ENCODE assay signal across 14 cellular contexts in the genomic region with DNA sequence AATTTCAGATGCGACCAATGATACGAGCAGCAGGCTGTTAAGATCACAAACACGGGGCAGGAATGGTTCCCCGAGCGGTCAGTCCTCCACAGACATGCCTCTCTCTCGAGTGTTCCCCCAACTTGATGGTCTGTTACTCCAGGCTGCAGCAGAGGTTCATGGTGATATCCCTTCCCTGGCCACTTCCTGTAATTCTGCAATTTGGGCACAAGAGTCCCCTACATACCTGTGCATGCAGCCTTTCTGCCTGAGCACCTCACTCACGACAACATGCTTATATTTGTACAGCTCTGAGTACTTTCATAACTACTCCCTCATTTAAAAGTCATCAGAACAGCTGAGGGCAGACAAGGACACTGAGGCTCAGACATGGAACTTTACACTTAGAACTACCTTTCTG.
DNase-seq lines count a peak whose midpoint lies in the region; ATAC-seq and TF ChIP-seq lines count a peak whose summit lies in the region.
"Had no signal": no experiment of that assay in that cellular context is flagged by ENCODE, and none has a peak within 500 bp of the region (broad histone marks: within the 10 kb centered on the region; RNA-seq: fewer than 3 reads in every experiment).

No MANE protein-coding gene starts in this region.

- H3K23ac ChIP-seq in mesendoderm (ENCODE audit: low read length): no peak overlapping the region

- no peak overlapping the region for H3K9ac ChIP-seq in mesendoderm (ENCODE audit: low read length)

- no peaks in the 10 kb centered on the region for H3K9me3 Mint-ChIP-seq in WTC11
- H3K9me3 Mint-ChIP-seq: activated naive CD8-positive, alpha-beta T cell treated with anti-CD3 and anti-CD28 coated beads, Interleukin-2, amount 50 U/mL, for 24 hours had no signal

- H3K27me3 Mint-ChIP-seq in WTC11 (ENCODE audit: low read depth): peaks cover 25% of the 10 kb centered on the region
- H3K27me3 Mint-ChIP-seq: activated naive CD8-positive, alpha-beta T cell treated with anti-CD3 and anti-CD28 coated beads, Interleukin-2, amount 50 U/mL, for 24 hours; CD4-positive, CD25-positive, alpha-beta regulatory T cell; memory B cell had no signal

- CTCF ChIA-PET in WTC11 (lab: Charles Lee): no interaction called here

- no peak overlapping the region for H4K8ac ChIP-seq in mesendoderm (ENCODE audit: low read depth, low read length)

- ATAC-seq in GM18502 (IDR thresholded peaks at IDR 0.05; ENCODE audit: poor library complexity, unreplicated experiment) (peak; percentile 88), HG02938 (IDR thresholded peaks at IDR 0.05; ENCODE audit: unreplicated experiment) (peak; percentile 78), WTC11 (peak; percentile 46; the same call in 1 of the 2 replicates)
- ATAC-seq: activated naive CD8-positive, alpha-beta T cell treated with anti-CD3 and anti-CD28 coated beads, Interleukin-2, amount 50 U/mL, for 24 hours had no signal

- H3K27me3 ChIP-seq in mesendoderm (ENCODE audit: insufficient read depth, low read length, poor library complexity): no peaks in the 10 kb centered on the region

- H3K27ac ChIP-seq in mesendoderm (ENCODE audit: low read depth, low read length): no peak overlapping the region
- H3K27ac ChIP-seq: SK-N-MC, skin epidermis had no signal

- WGBS in mesendoderm (ENCODE audit: extremely low coverage, insufficient coverage, low lambda C conversion rate): no CpG with 5 or more reads among the region's 7 CpGs

- H2BK15ac ChIP-seq in mesendoderm (replicated peaks; ENCODE audit: low read depth): no peak overlapping the region

- no peak overlapping the region for H2BK5ac ChIP-seq in mesendoderm (ENCODE audit: low read length)

- peaks cover 6% of the 10 kb centered on the region for H3K4me1 Mint-ChIP-seq in WTC11
- H3K4me1 Mint-ChIP-seq: activated naive CD8-positive, alpha-beta T cell treated with anti-CD3 and anti-CD28 coated beads, Interleukin-2, amount 50 U/mL, for 24 hours; CD4-positive, CD25-positive, alpha-beta regulatory T cell; memory B cell had no signal

- H3K18ac ChIP-seq in mesendoderm (ENCODE audit: low read length): no peak overlapping the region

- no peak overlapping the region for H2AK5ac ChIP-seq in mesendoderm (ENCODE audit: low read length)

- no peaks in the 10 kb centered on the region for H3K36me3 Mint-ChIP-seq in WTC11
- H3K36me3 Mint-ChIP-seq: CD4-positive, CD25-positive, alpha-beta regulatory T cell; memory B cell had no signal

- H3K27ac Mint-ChIP-seq in WTC11: no peak overlapping the region
- H3K27ac Mint-ChIP-seq: activated naive CD8-positive, alpha-beta T cell treated with anti-CD3 and anti-CD28 coated beads, Interleukin-2, amount 50 U/mL, for 24 hours; CD4-positive, CD25-positive, alpha-beta regulatory T cell; memory B cell had no signal

- H3K4ac ChIP-seq in mesendoderm (ENCODE audit: low read depth, low read length): no peak overlapping the region

- no peak overlapping the region for H3K4me3 Mint-ChIP-seq in WTC11
- H3K4me3 Mint-ChIP-seq: activated naive CD8-positive, alpha-beta T cell treated with anti-CD3 and anti-CD28 coated beads, Interleukin-2, amount 50 U/mL, for 24 hours; CD4-positive, CD25-positive, alpha-beta regulatory T cell; memory B cell had no signal

- TF ChIP-seq CTCF in WTC11 (IDR thresholded peaks at IDR 0.05): no peak

- no peak overlapping the region for H3K4me3 ChIP-seq in mesendoderm (ENCODE audit: low read length)
- H3K4me3 ChIP-seq: SK-N-MC, skin epidermis had no signal

- H3K79me1 ChIP-seq in mesendoderm (ENCODE audit: low read length): no peaks in the 10 kb centered on the region

- no peak overlapping the region for H4K5ac ChIP-seq in mesendoderm (ENCODE audit: low read length)

- no peak for DNase-seq in WTC11 (ENCODE audit: low spot score)
- peak; percentile 26 for DNase-seq in mesendoderm
- DNase-seq in SW 1271 (lab: John Stamatoyannopoulos, UW): no peak
- DNase-seq in foreskin melanocyte: no peak
- DNase-seq in activated CD4-positive, alpha-beta T cell treated with anti-CD3 and anti-CD28 coated beads for 1 hour: no peak
- DNase-seq: activated naive CD8-positive, alpha-beta T cell treated with anti-CD3 and anti-CD28 coated beads, Interleukin-2, amount 50 U/mL, for 24 hours; CD4-positive, CD25-positive, alpha-beta regulatory T cell; cortex of kidney; NCI-H2171 had no signal

- H3K4me2 ChIP-seq in mesendoderm (ENCODE audit: low read length): no peak overlapping the region

- H3K4me1 ChIP-seq in mesendoderm (ENCODE audit: control insufficient read depth, low read depth, low read length): no peaks in the 10 kb centered on the region

- no peaks in the 10 kb centered on the region for H3K36me3 ChIP-seq in mesendoderm (ENCODE audit: control insufficient read depth, insufficient read depth, low read length)

- H2BK120ac ChIP-seq in mesendoderm (ENCODE audit: low read depth, low read length): no peak overlapping the region

- H3K79me2 ChIP-seq in mesendoderm (ENCODE audit: control insufficient read depth, insufficient read depth, low read length): no peaks in the 10 kb centered on the region

- POLR2A ChIA-PET in WTC11 (lab: Charles Lee): no interaction called here

- H3K56ac ChIP-seq in mesendoderm (ENCODE audit: low read length): no peak overlapping the region

TF ChIP-seq in WTC11, 78 proteins besides CTCF, POLR2A, EP300 and RAD21:
- TF ChIP-seq FOXP1 (CRISPR knock-in tag; IDR thresholded peaks at IDR 0.05; ENCODE audit: borderline replicate concordance): no peak
- TF ChIP-seq, protein P1, sequence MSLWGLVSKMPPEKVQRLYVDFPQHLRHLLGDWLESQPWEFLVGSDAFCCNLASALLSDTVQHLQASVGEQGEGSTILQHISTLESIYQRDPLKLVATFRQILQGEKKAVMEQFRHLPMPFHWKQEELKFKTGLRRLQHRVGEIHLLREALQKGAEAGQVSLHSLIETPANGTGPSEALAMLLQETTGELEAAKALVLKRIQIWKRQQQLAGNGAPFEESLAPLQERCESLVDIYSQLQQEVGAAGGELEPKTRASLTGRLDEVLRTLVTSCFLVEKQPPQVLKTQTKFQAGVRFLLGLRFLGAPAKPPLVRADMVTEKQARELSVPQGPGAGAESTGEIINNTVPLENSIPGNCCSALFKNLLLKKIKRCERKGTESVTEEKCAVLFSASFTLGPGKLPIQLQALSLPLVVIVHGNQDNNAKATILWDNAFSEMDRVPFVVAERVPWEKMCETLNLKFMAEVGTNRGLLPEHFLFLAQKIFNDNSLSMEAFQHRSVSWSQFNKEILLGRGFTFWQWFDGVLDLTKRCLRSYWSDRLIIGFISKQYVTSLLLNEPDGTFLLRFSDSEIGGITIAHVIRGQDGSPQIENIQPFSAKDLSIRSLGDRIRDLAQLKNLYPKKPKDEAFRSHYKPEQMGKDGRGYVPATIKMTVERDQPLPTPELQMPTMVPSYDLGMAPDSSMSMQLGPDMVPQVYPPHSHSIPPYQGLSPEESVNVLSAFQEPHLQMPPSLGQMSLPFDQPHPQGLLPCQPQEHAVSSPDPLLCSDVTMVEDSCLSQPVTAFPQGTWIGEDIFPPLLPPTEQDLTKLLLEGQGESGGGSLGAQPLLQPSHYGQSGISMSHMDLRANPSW (CRISPR knock-in tag; conservative IDR thresholded peaks at IDR 0.05; ENCODE audit: low read depth): no peak
- TF ChIP-seq, protein P2, sequence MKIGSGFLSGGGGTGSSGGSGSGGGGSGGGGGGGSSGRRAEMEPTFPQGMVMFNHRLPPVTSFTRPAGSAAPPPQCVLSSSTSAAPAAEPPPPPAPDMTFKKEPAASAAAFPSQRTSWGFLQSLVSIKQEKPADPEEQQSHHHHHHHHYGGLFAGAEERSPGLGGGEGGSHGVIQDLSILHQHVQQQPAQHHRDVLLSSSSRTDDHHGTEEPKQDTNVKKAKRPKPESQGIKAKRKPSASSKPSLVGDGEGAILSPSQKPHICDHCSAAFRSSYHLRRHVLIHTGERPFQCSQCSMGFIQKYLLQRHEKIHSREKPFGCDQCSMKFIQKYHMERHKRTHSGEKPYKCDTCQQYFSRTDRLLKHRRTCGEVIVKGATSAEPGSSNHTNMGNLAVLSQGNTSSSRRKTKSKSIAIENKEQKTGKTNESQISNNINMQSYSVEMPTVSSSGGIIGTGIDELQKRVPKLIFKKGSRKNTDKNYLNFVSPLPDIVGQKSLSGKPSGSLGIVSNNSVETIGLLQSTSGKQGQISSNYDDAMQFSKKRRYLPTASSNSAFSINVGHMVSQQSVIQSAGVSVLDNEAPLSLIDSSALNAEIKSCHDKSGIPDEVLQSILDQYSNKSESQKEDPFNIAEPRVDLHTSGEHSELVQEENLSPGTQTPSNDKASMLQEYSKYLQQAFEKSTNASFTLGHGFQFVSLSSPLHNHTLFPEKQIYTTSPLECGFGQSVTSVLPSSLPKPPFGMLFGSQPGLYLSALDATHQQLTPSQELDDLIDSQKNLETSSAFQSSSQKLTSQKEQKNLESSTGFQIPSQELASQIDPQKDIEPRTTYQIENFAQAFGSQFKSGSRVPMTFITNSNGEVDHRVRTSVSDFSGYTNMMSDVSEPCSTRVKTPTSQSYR (CRISPR knock-in tag; IDR thresholded peaks at IDR 0.05): no peak
- TF ChIP-seq, protein P3, sequence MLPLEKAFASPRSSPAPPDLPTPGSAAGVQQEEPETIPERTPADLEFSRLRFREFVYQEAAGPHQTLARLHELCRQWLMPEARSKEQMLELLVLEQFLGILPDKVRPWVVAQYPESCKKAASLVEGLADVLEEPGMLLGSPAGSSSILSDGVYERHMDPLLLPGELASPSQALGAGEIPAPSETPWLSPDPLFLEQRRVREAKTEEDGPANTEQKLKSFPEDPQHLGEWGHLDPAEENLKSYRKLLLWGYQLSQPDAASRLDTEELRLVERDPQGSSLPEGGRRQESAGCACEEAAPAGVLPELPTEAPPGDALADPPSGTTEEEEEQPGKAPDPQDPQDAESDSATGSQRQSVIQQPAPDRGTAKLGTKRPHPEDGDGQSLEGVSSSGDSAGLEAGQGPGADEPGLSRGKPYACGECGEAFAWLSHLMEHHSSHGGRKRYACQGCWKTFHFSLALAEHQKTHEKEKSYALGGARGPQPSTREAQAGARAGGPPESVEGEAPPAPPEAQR (CRISPR knock-in tag; IDR thresholded peaks at IDR 0.05): no peak
- no peak for TF ChIP-seq SMAD3 (CRISPR knock-in tag; IDR thresholded peaks at IDR 0.05; ENCODE audit: borderline replicate concordance)
- TF ChIP-seq ETV6 (CRISPR knock-in tag; IDR thresholded peaks at IDR 0.05): no peak
- no peak for TF ChIP-seq RELA (CRISPR knock-in tag; IDR thresholded peaks at IDR 0.05; ENCODE audit: borderline replicate concordance)
